In genomic region chr9:101372327-101373118, GRCh38 we compare ENCODE assay signal across 1 cellular context.
TF ChIP-seq lines count a peak whose summit lies in the region.

No MANE protein-coding gene starts in this region.

TF ChIP-seq in K562, 482 proteins besides CTCF, POLR2A, EP300 and RAD21 (continued from another document):
- TF ChIP-seq, protein P1, sequence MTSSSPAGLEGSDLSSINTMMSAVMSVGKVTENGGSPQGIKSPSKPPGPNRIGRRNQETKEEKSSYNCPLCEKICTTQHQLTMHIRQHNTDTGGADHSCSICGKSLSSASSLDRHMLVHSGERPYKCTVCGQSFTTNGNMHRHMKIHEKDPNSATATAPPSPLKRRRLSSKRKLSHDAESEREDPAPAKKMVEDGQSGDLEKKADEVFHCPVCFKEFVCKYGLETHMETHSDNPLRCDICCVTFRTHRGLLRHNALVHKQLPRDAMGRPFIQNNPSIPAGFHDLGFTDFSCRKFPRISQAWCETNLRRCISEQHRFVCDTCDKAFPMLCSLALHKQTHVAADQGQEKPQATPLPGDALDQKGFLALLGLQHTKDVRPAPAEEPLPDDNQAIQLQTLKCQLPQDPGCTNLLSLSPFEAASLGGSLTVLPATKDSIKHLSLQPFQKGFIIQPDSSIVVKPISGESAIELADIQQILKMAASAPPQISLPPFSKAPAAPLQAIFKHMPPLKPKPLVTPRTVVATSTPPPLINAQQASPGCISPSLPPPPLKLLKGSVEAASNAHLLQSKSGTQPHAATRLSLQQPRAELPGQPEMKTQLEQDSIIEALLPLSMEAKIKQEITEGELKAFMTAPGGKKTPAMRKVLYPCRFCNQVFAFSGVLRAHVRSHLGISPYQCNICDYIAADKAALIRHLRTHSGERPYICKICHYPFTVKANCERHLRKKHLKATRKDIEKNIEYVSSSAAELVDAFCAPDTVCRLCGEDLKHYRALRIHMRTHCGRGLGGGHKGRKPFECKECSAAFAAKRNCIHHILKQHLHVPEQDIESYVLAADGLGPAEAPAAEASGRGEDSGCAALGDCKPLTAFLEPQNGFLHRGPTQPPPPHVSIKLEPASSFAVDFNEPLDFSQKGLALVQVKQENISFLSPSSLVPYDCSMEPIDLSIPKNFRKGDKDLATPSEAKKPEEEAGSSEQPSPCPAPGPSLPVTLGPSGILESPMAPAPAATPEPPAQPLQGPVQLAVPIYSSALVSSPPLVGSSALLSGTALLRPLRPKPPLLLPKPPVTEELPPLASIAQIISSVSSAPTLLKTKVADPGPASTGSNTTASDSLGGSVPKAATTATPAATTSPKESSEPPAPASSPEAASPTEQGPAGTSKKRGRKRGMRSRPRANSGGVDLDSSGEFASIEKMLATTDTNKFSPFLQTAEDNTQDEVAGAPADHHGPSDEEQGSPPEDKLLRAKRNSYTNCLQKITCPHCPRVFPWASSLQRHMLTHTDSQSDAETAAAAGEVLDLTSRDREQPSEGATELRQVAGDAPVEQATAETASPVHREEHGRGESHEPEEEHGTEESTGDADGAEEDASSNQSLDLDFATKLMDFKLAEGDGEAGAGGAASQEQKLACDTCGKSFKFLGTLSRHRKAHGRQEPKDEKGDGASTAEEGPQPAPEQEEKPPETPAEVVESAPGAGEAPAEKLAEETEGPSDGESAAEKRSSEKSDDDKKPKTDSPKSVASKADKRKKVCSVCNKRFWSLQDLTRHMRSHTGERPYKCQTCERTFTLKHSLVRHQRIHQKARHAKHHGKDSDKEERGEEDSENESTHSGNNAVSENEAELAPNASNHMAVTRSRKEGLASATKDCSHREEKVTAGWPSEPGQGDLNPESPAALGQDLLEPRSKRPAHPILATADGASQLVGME (CRISPR knock-in tag; IDR thresholded peaks at IDR 0.05) = no peak
- TF ChIP-seq GMEB1 (CRISPR knock-in tag; IDR thresholded peaks at IDR 0.05) = no peak
- no peak for TF ChIP-seq BACH1 (tag; IDR thresholded peaks at IDR 0.05)
- peak; percentile 55; the same call in 1 of the 2 replicates for TF ChIP-seq MYC (IDR thresholded peaks at IDR 0.05; ENCODE audit: low read depth, low read length)
- TF ChIP-seq MYC (CRISPR knock-in tag; IDR thresholded peaks at IDR 0.05; ENCODE audit: borderline replicate concordance, low read depth) = no peak
